Comparison of ENCODE assay signal across 22 cellular contexts in the genomic region with DNA sequence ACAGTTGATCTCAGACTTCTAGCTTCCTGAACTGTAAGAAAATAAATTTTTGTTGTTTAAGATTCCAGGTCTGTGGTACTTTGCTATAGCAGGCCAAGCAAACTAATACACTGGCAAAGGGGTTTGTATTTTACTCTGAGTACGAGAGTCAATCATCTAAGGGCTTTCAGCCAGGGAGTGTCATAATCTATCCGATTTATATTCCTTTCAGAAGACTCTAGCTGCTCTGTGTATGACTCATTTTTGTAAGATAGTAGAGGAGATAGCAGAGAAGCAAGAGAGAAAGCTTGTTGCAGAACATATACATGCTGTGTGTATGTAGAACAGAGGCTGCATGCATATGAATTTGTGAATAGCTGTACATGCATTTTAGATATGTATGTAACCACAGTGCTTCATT.
"Had no signal": no experiment of that assay in that cellular context is flagged by ENCODE, and none has a peak within 500 bp of the region (broad histone marks: within the 10 kb centered on the region; RNA-seq: fewer than 3 reads in every experiment).

No MANE protein-coding gene starts in this region.

- ATAC-seq: activated CD4-positive, CD25-positive, alpha-beta regulatory T cell treated with anti-CD3 and anti-CD28 coated beads, Interleukin-2, amount 50 U/mL, for 24 hours; activated CD8-positive, alpha-beta memory T cell treated with anti-CD3 and anti-CD28 coated beads, Interleukin-2, amount 10 ng/mL, durations not matched to agents 7 days and 5 days; activated CD8-positive, alpha-beta T cell treated with anti-CD3 and anti-CD28 coated beads for 36 hours; heart right ventricle; left lobe of liver; lower lobe of right lung; right lobe of liver; stimulated activated effector memory CD8-positive, alpha-beta T cell treated with anti-CD3 and anti-CD28 coated beads, Interleukin-12 subunit alpha, Interleukin-12 subunit beta, amount 100 ng/mL, for 72 hours; stimulated activated naive CD8-positive, alpha-beta T cell treated with anti-CD3 and anti-CD28 coated beads, Interleukin-15, amount 100 ng/mL, for 72 hours had no signal

- H3K27ac ChIP-seq: ascending aorta, brain microvascular endothelial cell, heart right ventricle, lower lobe of right lung, right lobe of liver, skin epidermis, tibial artery had no signal

- H3K4me1 ChIP-seq: ascending aorta, heart right ventricle, lower lobe of right lung, right lobe of liver, tibial artery had no signal

- H3K36me3 ChIP-seq: ascending aorta, brain microvascular endothelial cell, heart right ventricle, lower lobe of right lung, right lobe of liver, tibial artery had no signal

- DNase-seq: activated CD4-positive, alpha-beta T cell treated with anti-CD3 and anti-CD28 coated beads, Interleukin-2, amount 10 ng/mL, durations not matched to agents 24 days and 14 days; activated CD8-positive, alpha-beta memory T cell treated with anti-CD3 and anti-CD28 coated beads, Interleukin-2, amount 10 ng/mL, durations not matched to agents 7 days and 5 days; activated CD8-positive, alpha-beta T cell treated with anti-CD3 and anti-CD28 coated beads for 36 hours; activated gamma-delta T cell; activated T-cell treated with anti-CD3 and anti-CD28 coated beads for 4 hours; brain microvascular endothelial cell; central memory CD4-positive, alpha-beta T cell; dermis blood vessel endothelial cell; effector CD8-positive, alpha-beta T cell; heart right ventricle; lower lobe of right lung; naive B cell; occipital lobe; right lobe of liver; stimulated activated CD4-positive, alpha-beta T cell treated with anti-CD3 and anti-CD28 coated beads, Interleukin-1b, Interleukin-23, amount 100 ng/mL, for 48 hours; stimulated activated naive CD8-positive, alpha-beta T cell treated with anti-CD3 and anti-CD28 coated beads, Interleukin-15, amount 100 ng/mL, for 72 hours; tibial artery had no signal

- H3K9me3 ChIP-seq: ascending aorta, heart right ventricle, lower lobe of right lung, right lobe of liver, tibial artery had no signal

- H3K27me3 ChIP-seq: ascending aorta, brain microvascular endothelial cell, heart right ventricle, right lobe of liver, tibial artery had no signal

- H3K4me3 ChIP-seq: ascending aorta, heart right ventricle, lower lobe of right lung, right lobe of liver, skin epidermis, tibial artery had no signal
